Comparison of ENCODE assay signal across 21 cellular contexts in the genomic region with DNA sequence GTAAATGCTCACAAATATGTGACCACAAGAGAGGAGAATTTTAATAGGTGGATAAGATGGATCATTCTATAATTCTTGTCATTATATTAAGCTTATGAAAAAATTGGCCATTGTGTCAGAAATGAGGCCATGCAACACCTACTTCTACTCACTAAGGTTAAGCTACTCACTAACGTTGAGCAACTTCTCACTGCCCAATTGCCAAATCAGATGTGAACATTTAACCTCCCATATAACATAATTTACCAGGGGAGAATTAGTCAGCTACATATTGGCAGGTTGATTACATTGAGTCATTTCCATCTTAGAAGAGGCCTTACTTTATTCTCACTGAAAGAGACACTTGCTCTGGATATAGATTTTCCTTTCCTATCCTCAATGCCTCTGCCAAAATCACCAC.
DNase-seq lines count a peak whose midpoint lies in the region; ATAC-seq and TF ChIP-seq lines count a peak whose summit lies in the region.
"Had no signal": no experiment of that assay in that cellular context is flagged by ENCODE, and none has a peak within 500 bp of the region (broad histone marks: within the 10 kb centered on the region; RNA-seq: fewer than 3 reads in every experiment).

No MANE protein-coding gene starts in this region.

- CTCF ChIA-PET in PC-3 (lab: Charles Lee) = no interaction called here

- H3K4me3 ChIP-seq in GM23248 (no peak overlapping the region), PC-3 (ENCODE audit: low read length) (no peak overlapping the region), fibroblast of lung (replicated peaks in 1 of 4; ENCODE audit: control extremely low read depth in 1 of 4, insufficient read depth in 1 of 4, low read depth in 3 of 4, low read length in 4 of 4) (no peak overlapping the region), vagina (no peak overlapping the region)
- H3K4me3 ChIP-seq: GM23338 had no signal

- no peaks in the 10 kb centered on the region for H3K4me1 Mint-ChIP-seq in activated T-helper 2 cell treated with anti-CD3 and anti-CD28 coated beads, Interferon-gamma antibody, Interleukin-2, Interleukin-4, amounts not matched to agents 10 μg/mL and 5 μg/mL and 100 μg/mL, durations not matched to agents 14 hours and 24 hours and 36 hours (ENCODE audit: low read depth)
- H3K4me1 Mint-ChIP-seq: B cell, CD14-positive monocyte had no signal

- H3K27ac ChIP-seq in GM23248 (no peak overlapping the region), PC-3 (ENCODE audit: low read length) (peak overlapping the region; percentile 27; the same call in 1 of the 2 replicates), fibroblast of lung (ENCODE audit: insufficient read depth, low read length) (no peak overlapping the region), vagina (no peak overlapping the region)
- H3K27ac ChIP-seq: RWPE1 had no signal

- no peaks in the 10 kb centered on the region for H4K20me1 ChIP-seq in GM23248 (ENCODE audit: insufficient read depth)
- no peaks in the 10 kb centered on the region for H4K20me1 ChIP-seq in PC-3 (ENCODE audit: low read length)
- H4K20me1 ChIP-seq in fibroblast of lung (ENCODE audit: control insufficient read depth, extremely low read depth, insufficient read depth, low read length) = no peaks in the 10 kb centered on the region

- H3K27me3 ChIP-seq in GM23248 (replicated peaks; ENCODE audit: insufficient read depth) (no peaks in the 10 kb centered on the region), PC-3 (ENCODE audit: low read length) (no peaks in the 10 kb centered on the region), fibroblast of lung (ENCODE audit: control insufficient read depth, insufficient read depth, low read length) (no peaks in the 10 kb centered on the region), vagina (no peaks in the 10 kb centered on the region)

- no peaks in the 10 kb centered on the region for H3K36me3 Mint-ChIP-seq in activated T-helper 2 cell treated with anti-CD3 and anti-CD28 coated beads, Interferon-gamma antibody, Interleukin-2, Interleukin-4, amounts not matched to agents 10 μg/mL and 5 μg/mL and 100 μg/mL, durations not matched to agents 14 hours and 24 hours and 36 hours (ENCODE audit: low read depth)
- H3K36me3 Mint-ChIP-seq: CD14-positive monocyte had no signal

- H3K4me1 ChIP-seq in GM23248 (ENCODE audit: insufficient read depth) (no peaks in the 10 kb centered on the region), PC-3 (ENCODE audit: insufficient read depth, low read length) (peaks cover 4% of the 10 kb centered on the region; the same call in 1 of the 2 replicates), fibroblast of lung (ENCODE audit: control insufficient read depth, extremely low read depth, insufficient read depth, low read length) (no peaks in the 10 kb centered on the region), vagina (no peaks in the 10 kb centered on the region)

- WGBS in GM23248 (ENCODE audit: low coverage in 1 of 2, low lambda C conversion rate in 2 of 2, missing lambda C conversion rate in 2 of 2), 2 experiments = 11 to 38% methylated on average over 1 of the region's 1 CpG

- H3K4me3 Mint-ChIP-seq in activated T-helper 2 cell treated with anti-CD3 and anti-CD28 coated beads, Interferon-gamma antibody, Interleukin-2, Interleukin-4, amounts not matched to agents 10 μg/mL and 5 μg/mL and 100 μg/mL, durations not matched to agents 14 hours and 24 hours and 36 hours (ENCODE audit: low read depth) = no peak overlapping the region
- H3K4me3 Mint-ChIP-seq: B cell, CD14-positive monocyte, GM23338 had no signal

- peak; percentile 27 for DNase-seq in GM23248
- DNase-seq in PC-3 = peak; percentile 77
- peak; percentile 4 to 8 for DNase-seq in fibroblast of lung (ENCODE audit: low read depth in 2 of 2)
- DNase-seq in renal cortical epithelial cell (ENCODE audit: low read depth) = peak; percentile 33
- no peak for DNase-seq in activated T-helper 2 cell treated with anti-CD3 and anti-CD28 coated beads, Interferon-gamma antibody, Interleukin-2, Interleukin-4, amounts not matched to agents 10 μg/mL and 5 μg/mL and 100 μg/mL, durations not matched to agents 14 hours and 24 hours and 36 hours (ENCODE audit: low spot score)
- DNase-seq in vagina (ENCODE audit: extremely low spot score in 2 of 2) = no peak
- DNase-seq: Kasumi-1, NCI-H1092, NCI-H1436, NCI-H187 treated with DMSO at 0.1 percent for 48 hours, NCI-H2227 treated with DMSO at 0.1 percent for 48 hours, NCI-H510A, SIG-M5 had no signal

- H3K27ac Mint-ChIP-seq in activated T-helper 2 cell treated with anti-CD3 and anti-CD28 coated beads, Interferon-gamma antibody, Interleukin-2, Interleukin-4, amounts not matched to agents 10 μg/mL and 5 μg/mL and 100 μg/mL, durations not matched to agents 14 hours and 24 hours and 36 hours = no peak overlapping the region
- H3K27ac Mint-ChIP-seq: B cell, GM23338 had no signal

- H3K9ac ChIP-seq in GM23248 (no peak overlapping the region), PC-3 (ENCODE audit: low read length) (no peak overlapping the region), fibroblast of lung (ENCODE audit: insufficient read depth, low read length) (no peak overlapping the region)

- TF ChIP-seq CTCF in PC-3 (conservative IDR thresholded peaks at IDR 0.05; ENCODE audit: low read depth, low read length) = no peak
- no peak for TF ChIP-seq CTCF in fibroblast of lung (conservative IDR thresholded peaks at IDR 0.05 in 1 of 2, IDR thresholded peaks at IDR 0.05 in 1 of 2; ENCODE audit: low read depth in 1 of 2, low read length in 2 of 2)
- TF ChIP-seq CTCF in vagina (IDR thresholded peaks at IDR 0.05) = no peak

- TF ChIP-seq POLR2A in vagina (IDR thresholded peaks at IDR 0.05) = no peak

- ATAC-seq in PC-3 (peak; percentile 94), GM18519 (IDR thresholded peaks at IDR 0.05; ENCODE audit: low FRiP score, unreplicated experiment) (no peak), HG03469 (IDR thresholded peaks at IDR 0.05; ENCODE audit: unreplicated experiment) (no peak)
- ATAC-seq: GM23338, HCT116, SK-N-SH treated with all-trans-retinoic acid at 6 μM for 48 hours had no signal

- H3K4me2 ChIP-seq in GM23248 (ENCODE audit: unreplicated experiment) (no peak overlapping the region), PC-3 (ENCODE audit: low read length) (no peak overlapping the region), fibroblast of lung (ENCODE audit: extremely low read depth, insufficient read depth, low read length) (no peak overlapping the region)
- H3K4me2 ChIP-seq: GM23338 had no signal

- no peaks in the 10 kb centered on the region for H3K36me3 ChIP-seq in GM23248 (ENCODE audit: low read depth)
- no peaks in the 10 kb centered on the region for H3K36me3 ChIP-seq in PC-3 (ENCODE audit: low read depth, low read length)
- H3K36me3 ChIP-seq in fibroblast of lung (ENCODE audit: control insufficient read depth, insufficient read depth, low read length) = no peaks in the 10 kb centered on the region
- no peaks in the 10 kb centered on the region for H3K36me3 ChIP-seq in vagina

- H2AFZ ChIP-seq in GM23248 = no peak overlapping the region
- H2AFZ ChIP-seq in PC-3 (ENCODE audit: low read length) = no peak overlapping the region
- no peak overlapping the region for H2AFZ ChIP-seq in fibroblast of lung (ENCODE audit: low read length)
- H2AFZ ChIP-seq: GM23338 had no signal

- in situ Hi-C loops in GM23248 (cut with MboI) = no loop called here

- H3K9me3 Mint-ChIP-seq in activated T-helper 2 cell treated with anti-CD3 and anti-CD28 coated beads, Interferon-gamma antibody, Interleukin-2, Interleukin-4, amounts not matched to agents 10 μg/mL and 5 μg/mL and 100 μg/mL, durations not matched to agents 14 hours and 24 hours and 36 hours = peaks cover 25% of the 10 kb centered on the region
- H3K9me3 Mint-ChIP-seq: GM23338 had no signal

- H3K9me2 ChIP-seq in GM23248 (ENCODE audit: insufficient read depth) = no peaks in the 10 kb centered on the region
- H3K9me2 ChIP-seq in PC-3 (replicated peaks; ENCODE audit: low read length) = no peaks in the 10 kb centered on the region

- H3K27me3 Mint-ChIP-seq in activated T-helper 2 cell treated with anti-CD3 and anti-CD28 coated beads, Interferon-gamma antibody, Interleukin-2, Interleukin-4, amounts not matched to agents 10 μg/mL and 5 μg/mL and 100 μg/mL, durations not matched to agents 14 hours and 24 hours and 36 hours (ENCODE audit: low read depth) = no peaks in the 10 kb centered on the region
- H3K27me3 Mint-ChIP-seq: B cell had no signal

- H3K79me2 ChIP-seq in GM23248 (ENCODE audit: insufficient read depth) (no peaks in the 10 kb centered on the region), PC-3 (ENCODE audit: low read length) (no peaks in the 10 kb centered on the region), fibroblast of lung (ENCODE audit: control insufficient read depth, insufficient read depth, low read length) (no peaks in the 10 kb centered on the region)

- no TSS peak for BruUV-seq in PC-3 (replicated peaks; lab: Mats Ljungman, UMichigan)

- intact Hi-C loops in PC-3 (cut with micrococcal nuclease) = no loop called here
- intact Hi-C loops in activated T-helper 2 cell treated with anti-CD3 and anti-CD28 coated beads, Interferon-gamma antibody, Interleukin-2, Interleukin-4, amounts not matched to agents 10 μg/mL and 5 μg/mL and 100 μg/mL, durations not matched to agents 14 hours and 24 hours and 36 hours (cut with micrococcal nuclease) = no loop called here
- intact Hi-C loops in vagina (cut with DNase I) = no loop called here

- no peaks in the 10 kb centered on the region for H3F3A ChIP-seq in GM23248 (ENCODE audit: insufficient read depth)
- H3F3A ChIP-seq in PC-3 (ENCODE audit: low read length, unreplicated experiment) = no peaks in the 10 kb centered on the region

- POLR2A ChIA-PET in PC-3 (lab: Charles Lee; ENCODE audit: unreplicated experiment) = no interaction called here

- H3K9me3 ChIP-seq in GM23248 (ENCODE audit: low read depth) = no peaks in the 10 kb centered on the region
- H3K9me3 ChIP-seq in PC-3 (ENCODE audit: low read length) = no peaks in the 10 kb centered on the region
- H3K9me3 ChIP-seq in fibroblast of lung (ENCODE audit: control insufficient read depth, insufficient read depth, low read depth, low read length) = no peaks in the 10 kb centered on the region
- H3K9me3 ChIP-seq in vagina = no peaks in the 10 kb centered on the region

Comparison
In these comparisons a context has a peak if more than half of its experiments do, and no peak if none do; other contexts are left out.
1. DNase-seq: peak in GM23248 (single experiment), PC-3 (single experiment), fibroblast of lung (2 of 2) and renal cortical epithelial cell (single experiment); none in activated T-helper 2 cell treated with anti-CD3 and anti-CD28 coated beads, Interferon-gamma antibody, Interleukin-2, Interleukin-4, amounts not matched to agents 10 μg/mL and 5 μg/mL and 100 μg/mL, durations not matched to agents 14 hours and 24 hours and 36 hours (single experiment) and vagina (0 of 2).